Comparison of ENCODE assay signal across 9 cellular contexts in the genomic region with DNA sequence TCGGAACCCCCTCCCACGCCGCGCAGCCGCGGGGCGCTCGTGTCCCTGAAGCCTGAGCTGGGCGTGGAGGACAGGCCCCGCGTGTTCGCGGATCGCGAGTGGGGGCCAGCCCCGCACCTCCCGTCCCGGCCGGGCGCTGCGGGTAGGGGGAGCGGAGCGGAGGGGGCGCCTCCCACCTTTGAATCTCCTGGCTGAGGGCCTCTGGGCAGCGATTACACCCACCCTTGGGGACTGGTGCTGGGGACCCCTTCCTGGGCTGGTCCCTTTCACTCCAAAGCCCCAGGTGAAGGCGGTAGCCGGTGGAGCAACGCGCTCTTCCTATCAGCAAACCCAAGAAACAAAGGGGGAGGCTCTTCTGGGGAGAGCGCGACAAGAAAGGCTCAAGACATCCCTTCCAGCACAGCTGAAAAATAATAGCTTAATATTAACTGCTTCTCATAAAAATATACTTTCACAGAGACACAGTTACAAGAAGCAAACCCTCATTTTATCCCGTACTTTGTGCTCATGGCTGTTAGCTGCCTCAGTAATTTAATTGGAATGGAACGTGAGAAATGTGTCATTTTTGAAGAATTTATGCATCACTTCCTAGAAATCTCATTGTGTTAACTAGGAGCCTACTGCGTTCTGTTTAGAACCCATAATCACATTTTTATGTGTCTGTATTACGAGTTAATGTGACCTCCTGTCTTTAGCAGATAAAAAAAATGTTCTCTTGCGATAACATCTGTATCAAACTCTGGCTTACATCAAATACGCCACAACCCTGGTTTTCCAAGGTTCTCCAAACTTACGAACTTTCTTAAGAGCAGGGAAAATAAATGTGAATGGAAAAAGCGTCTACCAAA. TPM values are rescaled to one million over a fixed set of nuclear protein-coding genes. Genes with fewer than 3 reads are reported as not detected.
A peak's percentile ranks its signal among the peaks of the same experiment; 100 is the strongest.
DNase-seq lines count a peak whose midpoint lies in the region; ATAC-seq and TF ChIP-seq lines count a peak whose summit lies in the region.
"Had no signal": no experiment of that assay in that cellular context is flagged by ENCODE, and none has a peak within 500 bp of the region (broad histone marks: within the 10 kb centered on the region; RNA-seq: fewer than 3 reads in every experiment).

No MANE protein-coding gene starts in this region.

- TF ChIP-seq CTCF in PC-9 (conservative IDR thresholded peaks at IDR 0.05) (no peak), psoas muscle (IDR thresholded peaks at IDR 0.05) (no peak)

- H3K9ac ChIP-seq in ES-I3 (ENCODE audit: low read depth, low read length), result peak overlapping the region; percentile 69; the same call in 1 of the 2 replicates

- H3K79me2 ChIP-seq in PC-9 (ENCODE audit: low read depth), result no peaks in the 10 kb centered on the region

- POLR2A ChIA-PET in PC-9 (lab: Charles Lee; ENCODE audit: unreplicated experiment), result interaction anchor here (0.7 kb wide), 2 partner anchors 60 to 108 kb away, joined by 6 to 9 read pairs; no protein-coding TSS in a partner anchor

- H3K4me1 ChIP-seq in ES-I3 (ENCODE audit: insufficient read depth, low read length) (peaks cover 20% of the 10 kb centered on the region), PC-9 (replicated peaks; ENCODE audit: insufficient read depth) (peaks cover 13% of the 10 kb centered on the region), psoas muscle (peaks cover 20% of the 10 kb centered on the region)

- H3K27ac ChIP-seq in PC-9 (peak overlapping the region; percentile 65), epithelial cell of prostate (peak overlapping the region; percentile 67), psoas muscle (no peak overlapping the region)
- H3K27ac ChIP-seq: lower lobe of right lung had no signal

- WGBS in psoas muscle, 3 donors, result 11 to 13% (median 13%) methylated on average over 35 to 39 of the region's 39 CpGs

- H3K27me3 ChIP-seq in PC-9 (ENCODE audit: insufficient read depth, low read depth) (no peaks in the 10 kb centered on the region), psoas muscle (ENCODE audit: insufficient read depth in 3 of 3, low read length in 2 of 3) (peaks cover 3 to 70% (median 20%) of the 10 kb centered on the region in 3 donors)

- ATAC-seq in psoas muscle, result no peak
- no peak for ATAC-seq in HG03045 (IDR thresholded peaks at IDR 0.05; ENCODE audit: unreplicated experiment)

- H3K36me3 ChIP-seq in ES-I3 (ENCODE audit: insufficient read depth, low read length) (no peaks in the 10 kb centered on the region), PC-9 (ENCODE audit: low read depth) (no peaks in the 10 kb centered on the region), psoas muscle (ENCODE audit: insufficient read depth in 1 of 2, low read depth in 1 of 2) (no peaks in the 10 kb centered on the region)
- H3K36me3 ChIP-seq: lower lobe of right lung had no signal

- intact Hi-C loops in PC-9 (cut with micrococcal nuclease; ENCODE audit: unreplicated experiment), result loop anchor here (1.0 to 5.0 kb wide), 4 partner anchors 61 to 892 kb away; no protein-coding TSS in a partner anchor
- intact Hi-C loops in psoas muscle (cut with DNase I), result loop anchor here (5.0 to 10.0 kb wide), 3 partner anchors 125 to 403 kb away; no protein-coding TSS in a partner anchor

- H3K4me3 ChIP-seq in PC-9 (peak overlapping the region; percentile 54), psoas muscle (peak overlapping the region; percentile 59)
- H3K4me3 ChIP-seq: lower lobe of right lung had no signal

- peaks cover 10% of the 10 kb centered on the region; the same call in 1 of the 2 replicates for H3K9me3 ChIP-seq in ES-I3 (ENCODE audit: control insufficient read depth, insufficient read depth, low read length)
- H3K9me3 ChIP-seq in PC-9 (ENCODE audit: insufficient read depth, low read depth), result no peaks in the 10 kb centered on the region
- H3K9me3 ChIP-seq in psoas muscle, result no peaks in the 10 kb centered on the region
- H3K9me3 ChIP-seq: lower lobe of right lung had no signal

- TSS peak; percentile 97 for BruUV-seq in PC-9 (replicated peaks; lab: Mats Ljungman, UMichigan)

- CTCF ChIA-PET in PC-9 (lab: Charles Lee), result interaction anchor here (0.6 to 3.6 kb wide), 8 partner anchors 31 to 741 kb away, joined by 3 to 31 read pairs (median 4); no protein-coding TSS in a partner anchor

- no peaks in the 10 kb centered on the region for H3K9me2 ChIP-seq in PC-9 (ENCODE audit: insufficient read depth)

- peak; percentile 24 to 91 for DNase-seq in PC-9
- no peak for DNase-seq in epithelial cell of prostate (ENCODE audit: low read depth, low spot score)
- no peak for DNase-seq in psoas muscle
- DNase-seq in amygdala (lab: John Stamatoyannopoulos, UW), result no peak
- DNase-seq in NCI-H2029 (lab: John Stamatoyannopoulos, UW), result no peak
- DNase-seq in SKM-1 (lab: John Stamatoyannopoulos, UW; ENCODE audit: unreplicated experiment), result no peak
- DNase-seq: lower lobe of right lung had no signal

- no peaks in the 10 kb centered on the region for H4K20me1 ChIP-seq in PC-9 (ENCODE audit: insufficient read depth)

- H3K4me2 ChIP-seq in PC-9, result peak overlapping the region; percentile 61

- H3F3A ChIP-seq in PC-9 (ENCODE audit: insufficient read depth, low read depth), result peaks cover 32% of the 10 kb centered on the region

- no peak overlapping the region; the same call in 1 of the 2 replicates for H2AFZ ChIP-seq in PC-9

RNA-seq across cellular contexts. Expression of gene GBX2, which starts 11.7 kb away (rescaled TPM):
- total RNA-seq in PC-9 (2021) (not detected in 2 replicates), psoas muscle (not detected)
- not detected for polyA plus RNA-seq in psoas muscle
- total RNA-seq: lower lobe of right lung had no signal

Comparison
In these comparisons a context has a peak if more than half of its experiments do, and no peak if none do; other contexts are left out.
1. DNase-seq: peak in PC-9 (2 of 2); none in epithelial cell of prostate (single experiment), psoas muscle (0 of 2), amygdala (0 of 56), NCI-H2029 (single experiment) and SKM-1 (single experiment).